9 cellular contexts compared by ENCODE assay signal in the genomic region with DNA sequence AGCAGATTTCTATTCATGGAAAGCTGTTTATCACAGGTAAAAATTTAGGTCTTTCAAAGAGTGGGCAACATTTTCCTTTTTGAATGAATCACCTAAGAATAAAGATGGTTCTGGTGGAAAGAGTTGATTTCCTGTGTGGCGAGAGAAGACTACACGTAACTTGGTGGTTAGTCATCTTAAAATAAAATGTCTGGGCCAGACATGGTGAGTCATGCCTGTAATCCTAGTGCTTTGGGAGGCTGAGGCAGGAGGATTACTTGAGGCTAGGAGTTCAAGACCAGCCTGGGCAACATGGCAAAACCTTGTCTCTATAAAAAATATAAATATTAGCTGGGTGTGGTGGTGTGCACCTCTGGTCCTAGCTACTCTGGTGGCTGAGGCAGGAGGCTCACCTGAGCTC.
A peak's percentile ranks its signal among the peaks of the same experiment; 100 is the strongest.
DNase-seq lines count a peak whose midpoint lies in the region; ATAC-seq, FAIRE-seq and TF ChIP-seq lines count a peak whose summit lies in the region.
"Had no signal": no experiment of that assay in that cellular context is flagged by ENCODE, and none has a peak within 500 bp of the region (broad histone marks: within the 10 kb centered on the region; RNA-seq: fewer than 3 reads in every experiment).

No MANE protein-coding gene starts in this region.

- H3K36me3 ChIP-seq in pancreas, result no peaks in the 10 kb centered on the region

- peak; percentile 69 for DNase-seq in H4 (ENCODE audit: low spot score)
- peak; percentile 83 for DNase-seq in RKO (ENCODE audit: low spot score)
- DNase-seq in choroid plexus epithelial cell (ENCODE audit: low read depth), result peak; percentile 74
- DNase-seq in stimulated activated CD4-positive, alpha-beta T cell treated with anti-CD3 and anti-CD28 coated beads, Interleukin-15, amount 100 ng/mL, for 48 hours (ENCODE audit: low read depth in 2 of 2), result peak; percentile 5 to 13
- no peak for DNase-seq in pancreas
- DNase-seq in hypothalamus (lab: John Stamatoyannopoulos, UW), result no peak
- DNase-seq: GDM1, T-helper 17 cell had no signal

- H3K27me3 ChIP-seq in pancreas, result no peaks in the 10 kb centered on the region

- TF ChIP-seq CTCF in choroid plexus epithelial cell (conservative IDR thresholded peaks at IDR 0.05; ENCODE audit: low read depth, low read length) (no peak), pancreas (IDR thresholded peaks at IDR 0.05) (no peak)

- no peak for ATAC-seq in GM18517 (IDR thresholded peaks at IDR 0.05; ENCODE audit: unreplicated experiment)
- no peak for ATAC-seq in pancreas
- ATAC-seq: T-helper 17 cell had no signal

- WGBS in pancreas, 2 donors, result 86 to 92% methylated on average over 2 of the region's 2 CpGs

- no peak for FAIRE-seq in pancreas (lab: Jason Lieb, UNC)

- H3K27ac ChIP-seq in pancreas, result no peak overlapping the region

- no peaks in the 10 kb centered on the region for H3K9me3 ChIP-seq in pancreas

- H3K4me1 ChIP-seq in pancreas, result peaks cover 0 to 4% (median 0%) of the 10 kb centered on the region in 3 donors

- intact Hi-C loops in pancreas (cut with DNase I), result no loop called here

- H3K4me3 ChIP-seq in choroid plexus epithelial cell (ENCODE audit: low read depth, low read length) (no peak overlapping the region), pancreas (no peak overlapping the region)

Comparison
In these comparisons a context has a peak if more than half of its experiments do, and no peak if none do; other contexts are left out.
1. DNase-seq: peak in H4 (single experiment), RKO (single experiment), choroid plexus epithelial cell (single experiment) and stimulated activated CD4-positive, alpha-beta T cell treated with anti-CD3 and anti-CD28 coated beads, Interleukin-15, amount 100 ng/mL, for 48 hours (2 of 2); none in pancreas (0 of 6) and hypothalamus (0 of 51).